In genomic region chr9:7273575-7273974, GRCh38 we compare ENCODE assay signal across 10 cellular contexts.
DNase-seq lines count a peak whose midpoint lies in the region; TF ChIP-seq lines count a peak whose summit lies in the region.
"Had no signal": no experiment of that assay in that cellular context is flagged by ENCODE, and none has a peak within 500 bp of the region (broad histone marks: within the 10 kb centered on the region; RNA-seq: fewer than 3 reads in every experiment).

No MANE protein-coding gene starts in this region.

- CTCF ChIA-PET in A673 (lab: Charles Lee), result no interaction called here

- no peak overlapping the region for H3K4me3 ChIP-seq in A673 (ENCODE audit: low read depth, low read length, poor library complexity, severe bottlenecking)
- no peak overlapping the region for H3K4me3 ChIP-seq in astrocyte of the cerebellum (ENCODE audit: low read depth, low read length)
- H3K4me3 ChIP-seq in kidney epithelial cell (ENCODE audit: low read depth, low read length), result no peak overlapping the region

- peak; percentile 51 for TF ChIP-seq CTCF in A673 (conservative IDR thresholded peaks at IDR 0.05; ENCODE audit: low read depth, low read length)
- TF ChIP-seq CTCF in astrocyte of the cerebellum (IDR thresholded peaks at IDR 0.05; ENCODE audit: low read depth, low read length, missing control alignments), result peak; percentile 35
- TF ChIP-seq CTCF in kidney epithelial cell (IDR thresholded peaks at IDR 0.05; ENCODE audit: insufficient read depth, low read length, poor library complexity, severe bottlenecking), result peak; percentile 37

- no TSS peak for BruUV-seq in A673 (replicated peaks; lab: Mats Ljungman, UMichigan)

- H3K36me3 ChIP-seq in A673 (ENCODE audit: insufficient read depth, low read length, poor library complexity, severe bottlenecking), result no peaks in the 10 kb centered on the region
- H3K36me3 ChIP-seq in kidney epithelial cell (ENCODE audit: control insufficient read depth, insufficient read depth, low read length), result no peaks in the 10 kb centered on the region

- peak; percentile 27 for DNase-seq in A673 (ENCODE audit: low spot score)
- DNase-seq in HCEC 1CT, result peak; percentile 45
- DNase-seq in astrocyte of the cerebellum (ENCODE audit: low read depth), result no peak
- DNase-seq in kidney epithelial cell (ENCODE audit: low read depth), result no peak
- DNase-seq in ecto neural progenitor cell (ENCODE audit: low spot score), result no peak
- DNase-seq in HK-2 (ENCODE audit: unreplicated experiment), result no peak
- DNase-seq in mucosa of gallbladder (ENCODE audit: low spot score), result no peak
- no peak for DNase-seq in DMS153 (lab: John Stamatoyannopoulos, UW)
- DNase-seq: activated CD4-positive, alpha-beta T cell treated with anti-CD3 and anti-CD28 coated beads for 4 hours; NCI-H510A had no signal

- in situ Hi-C loops in astrocyte of the cerebellum (cut with HindIII; ENCODE audit: low sequenced_read_pairs), result no loop called here

- H3K9me3 ChIP-seq in A673 (ENCODE audit: low read depth, low read length, poor library complexity, severe bottlenecking), result no peaks in the 10 kb centered on the region

- intact Hi-C loops in A673 (cut with micrococcal nuclease; ENCODE audit: unreplicated experiment), result loop anchor here (5.0 kb wide), 1 partner anchor 264 kb away; no protein-coding TSS in a partner anchor

- H3K27ac ChIP-seq in A673 (ENCODE audit: low read depth, low read length, poor library complexity, severe bottlenecking), result no peak overlapping the region

- POLR2A ChIA-PET in A673 (lab: Charles Lee; ENCODE audit: low non-redundant PET), result no interaction called here

- H3K4me1 ChIP-seq in A673 (ENCODE audit: insufficient read depth, low read length, poor library complexity, severe bottlenecking), result no peaks in the 10 kb centered on the region

- peaks cover 30% of the 10 kb centered on the region for H3K27me3 ChIP-seq in A673 (replicated peaks; ENCODE audit: insufficient read depth, low read depth, low read length, poor library complexity)
- no peaks in the 10 kb centered on the region for H3K27me3 ChIP-seq in kidney epithelial cell (ENCODE audit: control insufficient read depth, insufficient read depth, low read length)

Comparison
In these comparisons a context has a peak if more than half of its experiments do, and no peak if none do; other contexts are left out.
1. DNase-seq: peak in A673 (single experiment) and HCEC 1CT (single experiment); none in astrocyte of the cerebellum (single experiment), kidney epithelial cell (single experiment), ecto neural progenitor cell (single experiment), HK-2 (single experiment), mucosa of gallbladder (single experiment) and DMS153 (single experiment).
2. Peak in every context shown above with its lines, with median percentiles within 50 percentile points of each other: CTCF ChIP-seq.